ENCODE assay signal across 2 cellular contexts in the genomic region with DNA sequence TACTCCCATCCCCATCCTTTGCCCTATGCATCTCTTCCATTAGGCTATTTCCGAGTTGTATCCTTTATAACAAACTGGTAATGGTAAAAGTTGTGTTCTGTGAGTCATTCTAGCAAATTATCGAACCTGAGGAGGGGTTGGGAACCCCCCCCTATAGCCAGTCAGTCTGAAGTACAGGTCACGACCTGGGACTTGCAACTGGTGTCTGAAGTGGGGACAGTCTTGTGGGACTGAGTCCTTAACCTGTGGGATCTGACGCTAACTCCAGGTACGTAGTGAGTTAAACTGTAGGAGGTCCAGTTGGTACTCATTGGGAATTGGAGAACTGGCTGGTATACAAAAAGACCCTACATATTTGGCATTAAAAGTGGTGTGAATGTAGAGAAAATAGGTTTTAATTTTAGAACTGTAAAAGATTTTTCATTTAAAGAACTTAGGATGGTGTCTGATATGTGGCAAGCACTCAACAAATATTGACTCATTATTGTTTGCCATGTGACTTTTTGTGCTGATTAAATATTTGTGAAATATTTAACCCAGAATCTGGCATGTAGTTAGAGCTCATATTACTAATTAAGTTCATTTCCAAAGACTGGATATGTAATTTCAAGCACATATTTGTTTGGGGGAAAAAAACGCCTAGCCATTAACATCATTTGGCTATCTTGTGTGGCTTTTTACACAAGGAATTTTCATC.
TF ChIP-seq lines count a peak whose summit lies in the region.

No MANE protein-coding gene starts in this region.

TF ChIP-seq in liver, 16 proteins besides CTCF, POLR2A, EP300 and RAD21:
- TF ChIP-seq, protein P1, sequence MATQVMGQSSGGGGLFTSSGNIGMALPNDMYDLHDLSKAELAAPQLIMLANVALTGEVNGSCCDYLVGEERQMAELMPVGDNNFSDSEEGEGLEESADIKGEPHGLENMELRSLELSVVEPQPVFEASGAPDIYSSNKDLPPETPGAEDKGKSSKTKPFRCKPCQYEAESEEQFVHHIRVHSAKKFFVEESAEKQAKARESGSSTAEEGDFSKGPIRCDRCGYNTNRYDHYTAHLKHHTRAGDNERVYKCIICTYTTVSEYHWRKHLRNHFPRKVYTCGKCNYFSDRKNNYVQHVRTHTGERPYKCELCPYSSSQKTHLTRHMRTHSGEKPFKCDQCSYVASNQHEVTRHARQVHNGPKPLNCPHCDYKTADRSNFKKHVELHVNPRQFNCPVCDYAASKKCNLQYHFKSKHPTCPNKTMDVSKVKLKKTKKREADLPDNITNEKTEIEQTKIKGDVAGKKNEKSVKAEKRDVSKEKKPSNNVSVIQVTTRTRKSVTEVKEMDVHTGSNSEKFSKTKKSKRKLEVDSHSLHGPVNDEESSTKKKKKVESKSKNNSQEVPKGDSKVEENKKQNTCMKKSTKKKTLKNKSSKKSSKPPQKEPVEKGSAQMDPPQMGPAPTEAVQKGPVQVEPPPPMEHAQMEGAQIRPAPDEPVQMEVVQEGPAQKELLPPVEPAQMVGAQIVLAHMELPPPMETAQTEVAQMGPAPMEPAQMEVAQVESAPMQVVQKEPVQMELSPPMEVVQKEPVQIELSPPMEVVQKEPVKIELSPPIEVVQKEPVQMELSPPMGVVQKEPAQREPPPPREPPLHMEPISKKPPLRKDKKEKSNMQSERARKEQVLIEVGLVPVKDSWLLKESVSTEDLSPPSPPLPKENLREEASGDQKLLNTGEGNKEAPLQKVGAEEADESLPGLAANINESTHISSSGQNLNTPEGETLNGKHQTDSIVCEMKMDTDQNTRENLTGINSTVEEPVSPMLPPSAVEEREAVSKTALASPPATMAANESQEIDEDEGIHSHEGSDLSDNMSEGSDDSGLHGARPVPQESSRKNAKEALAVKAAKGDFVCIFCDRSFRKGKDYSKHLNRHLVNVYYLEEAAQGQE (IDR thresholded peaks at IDR 0.05), result no peak
- TF ChIP-seq JUND (IDR thresholded peaks at IDR 0.05) (no peak), EGR1 (IDR thresholded peaks at IDR 0.05; ENCODE audit: low read depth in 2 of 2) (no peak), TAF1 (conservative IDR thresholded peaks at IDR 0.05) (no peak), SP1 (IDR thresholded peaks at IDR 0.05) (peak; percentile 6), FOXA2 (IDR thresholded peaks at IDR 0.05) (peak; percentile 10), RXRA (IDR thresholded peaks at IDR 0.05) (peak in 1 of 2 donors; percentile 13), FOXA1 (IDR thresholded peaks at IDR 0.05) (no peak), HNF4G (IDR thresholded peaks at IDR 0.05) (no peak), YY1 (IDR thresholded peaks at IDR 0.05) (peak; percentile 39), HNF4A (conservative IDR thresholded peaks at IDR 0.05) (peak; percentile 28 to 29), GABPA (IDR thresholded peaks at IDR 0.05 in 1 of 2, conservative IDR thresholded peaks at IDR 0.05 in 1 of 2) (no peak), ATF3 (IDR thresholded peaks at IDR 0.05) (no peak), NR2F2 (IDR thresholded peaks at IDR 0.05) (no peak)
- TF ChIP-seq, protein P2, sequence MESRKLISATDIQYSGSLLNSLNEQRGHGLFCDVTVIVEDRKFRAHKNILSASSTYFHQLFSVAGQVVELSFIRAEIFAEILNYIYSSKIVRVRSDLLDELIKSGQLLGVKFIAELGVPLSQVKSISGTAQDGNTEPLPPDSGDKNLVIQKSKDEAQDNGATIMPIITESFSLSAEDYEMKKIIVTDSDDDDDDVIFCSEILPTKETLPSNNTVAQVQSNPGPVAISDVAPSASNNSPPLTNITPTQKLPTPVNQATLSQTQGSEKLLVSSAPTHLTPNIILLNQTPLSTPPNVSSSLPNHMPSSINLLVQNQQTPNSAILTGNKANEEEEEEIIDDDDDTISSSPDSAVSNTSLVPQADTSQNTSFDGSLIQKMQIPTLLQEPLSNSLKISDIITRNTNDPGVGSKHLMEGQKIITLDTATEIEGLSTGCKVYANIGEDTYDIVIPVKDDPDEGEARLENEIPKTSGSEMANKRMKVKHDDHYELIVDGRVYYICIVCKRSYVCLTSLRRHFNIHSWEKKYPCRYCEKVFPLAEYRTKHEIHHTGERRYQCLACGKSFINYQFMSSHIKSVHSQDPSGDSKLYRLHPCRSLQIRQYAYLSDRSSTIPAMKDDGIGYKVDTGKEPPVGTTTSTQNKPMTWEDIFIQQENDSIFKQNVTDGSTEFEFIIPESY (IDR thresholded peaks at IDR 0.05), result no peak
- TF ChIP-seq, protein P3, sequence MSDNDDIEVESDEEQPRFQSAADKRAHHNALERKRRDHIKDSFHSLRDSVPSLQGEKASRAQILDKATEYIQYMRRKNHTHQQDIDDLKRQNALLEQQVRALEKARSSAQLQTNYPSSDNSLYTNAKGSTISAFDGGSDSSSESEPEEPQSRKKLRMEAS (IDR thresholded peaks at IDR 0.05), result no peak
TF ChIP-seq in liver: peak in this region for 5.

TF ChIP-seq in HepG2, 621 proteins besides CTCF, POLR2A, EP300 and RAD21 (continued from another document):
- no peak for TF ChIP-seq ZNF468 (CRISPR knock-in tag; IDR thresholded peaks at IDR 0.05)
